In the genomic region with DNA sequence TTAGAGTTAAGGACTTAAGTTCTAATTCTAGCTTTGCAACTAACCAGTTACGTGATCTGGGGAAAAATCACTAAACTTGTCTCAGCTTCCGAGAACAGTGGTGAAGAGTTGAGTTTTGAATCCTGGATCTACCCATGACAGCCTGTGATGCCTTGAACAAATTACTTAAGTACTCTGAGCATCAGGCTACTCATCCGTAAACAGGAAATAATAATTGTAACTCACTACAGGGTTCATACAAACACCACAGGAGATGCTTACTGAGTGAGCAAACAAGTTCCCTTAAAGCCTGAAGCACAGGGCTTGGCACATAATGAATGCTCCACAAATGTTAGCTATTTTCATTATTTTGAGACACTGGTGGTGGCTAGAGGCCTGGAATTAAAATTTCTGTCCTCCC, we compare ENCODE assay signal across 21 cellular contexts.
A peak's percentile ranks its signal among the peaks of the same experiment; 100 is the strongest.
DNase-seq lines count a peak whose midpoint lies in the region; ATAC-seq and TF ChIP-seq lines count a peak whose summit lies in the region.
"Had no signal": no experiment of that assay in that cellular context is flagged by ENCODE, and none has a peak within 500 bp of the region (broad histone marks: within the 10 kb centered on the region; RNA-seq: fewer than 3 reads in every experiment).

No MANE protein-coding gene starts in this region.

- H3K36me3 ChIP-seq in cardiac muscle cell (no peaks in the 10 kb centered on the region), upper lobe of left lung (no peaks in the 10 kb centered on the region)
- H3K36me3 ChIP-seq: HAP-1 had no signal

- H3K27me3 ChIP-seq in cardiac muscle cell (no peaks in the 10 kb centered on the region), right cardiac atrium (ENCODE audit: control insufficient read depth, insufficient read depth) (no peaks in the 10 kb centered on the region), upper lobe of left lung (no peaks in the 10 kb centered on the region)

- H3K4me3 ChIP-seq in cardiac muscle cell (no peak overlapping the region), right cardiac atrium (ENCODE audit: low read length) (no peak overlapping the region), upper lobe of left lung (no peak overlapping the region)
- H3K4me3 ChIP-seq: GM12878, HAP-1 had no signal

- DNase-seq in cardiac muscle cell (ENCODE audit: low read depth in 1 of 2, low spot score in 1 of 2) (no peak), right cardiac atrium (no peak), NCI-H345 (lab: John Stamatoyannopoulos, UW) (peak; percentile 58), WTC11 (ENCODE audit: low spot score) (no peak), upper lobe of left lung (no peak), CD14-positive monocyte (ENCODE audit: low spot score) (no peak)
- no peak for DNase-seq in stimulated activated naive CD8-positive, alpha-beta T cell treated with anti-CD3 and anti-CD28 coated beads, Interleukin-15, Interleukin-2, amounts not matched to agents 100 U/mL and 50 U/mL, for 24 hours
- DNase-seq: Caco-2; CD4-positive, alpha-beta T cell; DND-41; MV-4-11; NCI-H1105 treated with DMSO at 0.1 percent for 48 hours; NCI-H187 treated with DMSO at 0.1 percent for 48 hours; NCI-H2171; NCI-H446; NCI-H82 had no signal

- H3K36me3 Mint-ChIP-seq in WTC11 (no peaks in the 10 kb centered on the region), CD14-positive monocyte (no peaks in the 10 kb centered on the region)

- CTCF ChIA-PET in WTC11 (lab: Charles Lee) = interaction anchor here (0.6 kb wide), 1 partner anchor 139 kb away, joined by 3 read pairs; no protein-coding TSS in a partner anchor

- H3K9me3 ChIP-seq in cardiac muscle cell (ENCODE audit: low read depth) (no peaks in the 10 kb centered on the region), right cardiac atrium (ENCODE audit: control insufficient read depth, low read length) (no peaks in the 10 kb centered on the region), upper lobe of left lung (no peaks in the 10 kb centered on the region)
- H3K9me3 ChIP-seq: Caco-2, HAP-1 had no signal

- intact Hi-C loops in right cardiac atrium (cut with DNase I) (no loop called here), CD14-positive monocyte (cut with micrococcal nuclease) (no loop called here)

- ATAC-seq in right cardiac atrium (no peak), WTC11 (0 out of 2 replicates have a peak, but pooled peaks have one; percentile 28), upper lobe of left lung (ENCODE audit: low FRiP score in 2 of 2) (no peak)
- no peak for ATAC-seq in stimulated activated naive CD8-positive, alpha-beta T cell treated with anti-CD3 and anti-CD28 coated beads, Interleukin-15, Interleukin-2, amounts not matched to agents 100 U/mL and 50 U/mL, for 24 hours
- ATAC-seq: GM12878, Right ventricle myocardium inferior had no signal

- POLR2A ChIA-PET in WTC11 (lab: Charles Lee) = no interaction called here

- no peak overlapping the region for H3K4me3 Mint-ChIP-seq in WTC11
- H3K4me3 Mint-ChIP-seq in CD14-positive monocyte = no peak overlapping the region
- H3K4me3 Mint-ChIP-seq: CD4-positive, alpha-beta T cell; IgD-negative memory B cell; T-helper 1 cell treated with Interleukin-12 subunit alpha and Interleukin-12 subunit beta and Interleukin-4 antibody, amounts not matched to agents 30 μg/mL and 1 μg/mL, for 36 hours had no signal

- H3K4me1 ChIP-seq in cardiac muscle cell (ENCODE audit: low read depth) = peaks cover 33% of the 10 kb centered on the region
- no peaks in the 10 kb centered on the region for H3K4me1 ChIP-seq in right cardiac atrium (ENCODE audit: control insufficient read depth, insufficient read depth, low read length)
- H3K4me1 ChIP-seq in upper lobe of left lung = no peaks in the 10 kb centered on the region
- H3K4me1 ChIP-seq: Caco-2, HAP-1 had no signal

- H3K9me3 Mint-ChIP-seq in WTC11 = no peaks in the 10 kb centered on the region
- H3K9me3 Mint-ChIP-seq in CD14-positive monocyte = no peaks in the 10 kb centered on the region
- H3K9me3 Mint-ChIP-seq: CD4-positive, alpha-beta T cell; IgD-negative memory B cell; T-helper 1 cell treated with Interleukin-12 subunit alpha and Interleukin-12 subunit beta and Interleukin-4 antibody, amounts not matched to agents 30 μg/mL and 1 μg/mL, for 36 hours had no signal

- no peak for TF ChIP-seq POLR2A in upper lobe of left lung (IDR thresholded peaks at IDR 0.05)

- H3K27ac Mint-ChIP-seq in WTC11 = peak overlapping the region; percentile 60; the same call in 1 of the 2 replicates
- H3K27ac Mint-ChIP-seq in CD14-positive monocyte = no peak overlapping the region
- H3K27ac Mint-ChIP-seq: CD4-positive, alpha-beta T cell; IgD-negative memory B cell; T-helper 1 cell treated with Interleukin-12 subunit alpha and Interleukin-12 subunit beta and Interleukin-4 antibody, amounts not matched to agents 30 μg/mL and 1 μg/mL, for 36 hours had no signal

- peaks cover 19% of the 10 kb centered on the region for H3K4me1 Mint-ChIP-seq in WTC11
- no peaks in the 10 kb centered on the region for H3K4me1 Mint-ChIP-seq in CD14-positive monocyte

- no peak for TF ChIP-seq EP300 in upper lobe of left lung (IDR thresholded peaks at IDR 0.05)

- H3K27me3 Mint-ChIP-seq in WTC11 (ENCODE audit: low read depth) = no peaks in the 10 kb centered on the region
- H3K27me3 Mint-ChIP-seq in CD14-positive monocyte (ENCODE audit: low read depth in 3 of 3) = peaks cover 0 to 5% (median 3%) of the 10 kb centered on the region in 3 donors

- H3K27ac ChIP-seq in cardiac muscle cell (peak overlapping the region; percentile 65), right cardiac atrium (ENCODE audit: low read length) (no peak overlapping the region), upper lobe of left lung (no peak overlapping the region)

- no peak for TF ChIP-seq CTCF in cardiac muscle cell (IDR thresholded peaks at IDR 0.05; ENCODE audit: low read depth, low read length)
- TF ChIP-seq CTCF in WTC11 (IDR thresholded peaks at IDR 0.05) = no peak
- no peak for TF ChIP-seq CTCF in upper lobe of left lung (IDR thresholded peaks at IDR 0.05)
- no peak for TF ChIP-seq CTCF in CD14-positive monocyte (IDR thresholded peaks at IDR 0.05)

- WGBS in right cardiac atrium = 70% methylated on average over 3 of the region's 3 CpGs
- WGBS in upper lobe of left lung, 2 donors = 69 to 71% methylated on average over 3 of the region's 3 CpGs

TF ChIP-seq in WTC11, 78 proteins besides CTCF, POLR2A, EP300 and RAD21:
- TF ChIP-seq, protein P1, sequence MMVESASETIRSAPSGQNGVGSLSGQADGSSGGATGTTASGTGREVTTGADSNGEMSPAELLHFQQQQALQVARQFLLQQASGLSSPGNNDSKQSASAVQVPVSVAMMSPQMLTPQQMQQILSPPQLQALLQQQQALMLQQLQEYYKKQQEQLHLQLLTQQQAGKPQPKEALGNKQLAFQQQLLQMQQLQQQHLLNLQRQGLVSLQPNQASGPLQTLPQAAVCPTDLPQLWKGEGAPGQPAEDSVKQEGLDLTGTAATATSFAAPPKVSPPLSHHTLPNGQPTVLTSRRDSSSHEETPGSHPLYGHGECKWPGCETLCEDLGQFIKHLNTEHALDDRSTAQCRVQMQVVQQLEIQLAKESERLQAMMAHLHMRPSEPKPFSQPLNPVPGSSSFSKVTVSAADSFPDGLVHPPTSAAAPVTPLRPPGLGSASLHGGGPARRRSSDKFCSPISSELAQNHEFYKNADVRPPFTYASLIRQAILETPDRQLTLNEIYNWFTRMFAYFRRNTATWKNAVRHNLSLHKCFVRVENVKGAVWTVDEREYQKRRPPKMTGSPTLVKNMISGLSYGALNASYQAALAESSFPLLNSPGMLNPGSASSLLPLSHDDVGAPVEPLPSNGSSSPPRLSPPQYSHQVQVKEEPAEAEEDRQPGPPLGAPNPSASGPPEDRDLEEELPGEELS (CRISPR knock-in tag; IDR thresholded peaks at IDR 0.05) = peak; percentile 39; the same call in 1 of the 2 replicates
- TF ChIP-seq, protein P2, sequence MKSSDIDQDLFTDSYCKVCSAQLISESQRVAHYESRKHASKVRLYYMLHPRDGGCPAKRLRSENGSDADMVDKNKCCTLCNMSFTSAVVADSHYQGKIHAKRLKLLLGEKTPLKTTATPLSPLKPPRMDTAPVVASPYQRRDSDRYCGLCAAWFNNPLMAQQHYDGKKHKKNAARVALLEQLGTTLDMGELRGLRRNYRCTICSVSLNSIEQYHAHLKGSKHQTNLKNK (CRISPR knock-in tag; IDR thresholded peaks at IDR 0.05) = no peak
